Comparison of ENCODE assay signal across 8 cellular contexts in genomic region chr6:11232177-11232967, GRCh38. TPM values are rescaled to one million over a fixed set of nuclear protein-coding genes. Genes with fewer than 3 reads are reported as not detected.
DNase-seq lines count a peak whose midpoint lies in the region; ATAC-seq and TF ChIP-seq lines count a peak whose summit lies in the region.

NEDD9 (minus strand) TSS chr6:11232668; CDS start chr6:11232515, 153 bp downstream.

- no peaks in the 10 kb centered on the region for H3K9me3 ChIP-seq in breast epithelium
- H3K9me3 ChIP-seq in iPS-20b (ENCODE audit: insufficient read depth, low read depth, low read length) = no peaks in the 10 kb centered on the region

- peak; percentile 94 for ATAC-seq in GM18870 (IDR thresholded peaks at IDR 0.05; ENCODE audit: unreplicated experiment)
- ATAC-seq in HG03135 (IDR thresholded peaks at IDR 0.05; ENCODE audit: unreplicated experiment) = peak; percentile 95

- intact Hi-C loops in breast epithelium (cut with DNase I; ENCODE audit: low total_unique reads) = no loop called here

- H3K27ac ChIP-seq in ACC112 (ENCODE audit: low read depth, low read length) (peak within 1 kb of the TSS; percentile 81), VCaP (peak within 1 kb of the TSS; percentile 98), breast epithelium (peak within 1 kb of the TSS; percentile 93 to 98), iPS-20b (ENCODE audit: low read length) (no peak within 1 kb of the TSS), skin epidermis (peak within 1 kb of the TSS; percentile 16 to 87 (median 81))

- peak within 1 kb of the TSS; percentile 98 for H2AFZ ChIP-seq in ACC112 (ENCODE audit: low read length, unreplicated experiment)

- H3K36me3 ChIP-seq in ACC112 (ENCODE audit: insufficient read depth, low read length) (no peaks in the 10 kb centered on the region), breast epithelium (no peaks in the 10 kb centered on the region), iPS-20b (ENCODE audit: insufficient read depth, low read depth, low read length) (no peaks in the 10 kb centered on the region)

- H3K4me3 ChIP-seq in ACC112 (ENCODE audit: low read depth, low read length) (peak within 1 kb of the TSS; percentile 82), breast epithelium (peak within 1 kb of the TSS; percentile 62 to 83 (median 79)), iPS-20b (ENCODE audit: low read length) (peak within 1 kb of the TSS; percentile 85), skin epidermis (peak within 1 kb of the TSS; percentile 30 to 56 (median 51))

- peak; percentile 81 for DNase-seq in NCI-H2196 treated with DMSO at 0.1 percent for 48 hours (lab: John Stamatoyannopoulos, UW; ENCODE audit: unreplicated experiment)
- DNase-seq in breast epithelium (ENCODE audit: low spot score in 2 of 2) = peak; percentile 97 to 98

- peaks cover 40% of the 10 kb centered on the region for H3K79me2 ChIP-seq in ACC112 (ENCODE audit: control insufficient read depth, insufficient read depth, low read length, unreplicated experiment)

- H3K4me1 ChIP-seq in ACC112 (ENCODE audit: control insufficient read depth, insufficient read depth, low read length, unreplicated experiment) = peaks cover 26% of the 10 kb centered on the region
- H3K4me1 ChIP-seq in breast epithelium = no peaks in the 10 kb centered on the region
- H3K4me1 ChIP-seq in iPS-20b (ENCODE audit: insufficient read depth, low read length) = peaks cover 12% of the 10 kb centered on the region

- H3K9ac ChIP-seq in iPS-20b (ENCODE audit: low read depth, low read length) = peak within 1 kb of the TSS; percentile 66

- peak; percentile 94 for TF ChIP-seq POLR2A in breast epithelium (IDR thresholded peaks at IDR 0.05)

- H3K27me3 ChIP-seq in ACC112 (ENCODE audit: insufficient read depth, low read length) = no peaks in the 10 kb centered on the region
- no peaks in the 10 kb centered on the region for H3K27me3 ChIP-seq in breast epithelium
- peaks cover 4% of the 10 kb centered on the region; the same call in 1 of the 2 replicates for H3K27me3 ChIP-seq in iPS-20b (ENCODE audit: insufficient read depth, low read length)

- TF ChIP-seq CTCF in VCaP (conservative IDR thresholded peaks at IDR 0.05) = no peak; the same call in 1 of the 2 replicates
- no peak for TF ChIP-seq CTCF in breast epithelium (IDR thresholded peaks at IDR 0.05)

RNA-seq across cellular contexts. Expression of gene NEDD9, which starts in this region (rescaled TPM):
- 100 to 1,000 TPM in 1 of 3 donors, 10 to 100 TPM in 2; 41.4 to 108 (median 79.2) TPM for total RNA-seq in breast epithelium
